25 cellular contexts compared by ENCODE assay signal in genomic region chr12:19179986-19180385, GRCh38. TPM values are rescaled to one million over a fixed set of nuclear protein-coding genes. Genes with fewer than 3 reads are reported as not detected.
DNase-seq lines count a peak whose midpoint lies in the region; ATAC-seq, FAIRE-seq and TF ChIP-seq lines count a peak whose summit lies in the region.
"Had no signal": no experiment of that assay in that cellular context is flagged by ENCODE, and none has a peak within 500 bp of the region (broad histone marks: within the 10 kb centered on the region; RNA-seq: fewer than 3 reads in every experiment).

No MANE protein-coding gene starts in this region.

- no peaks in the 10 kb centered on the region for H3K9me2 ChIP-seq in neural cell (ENCODE audit: insufficient read depth, low read length)

- DNase-seq in D721Med (ENCODE audit: insufficient read length, low spot score) (no peak), HAP-1 (ENCODE audit: low spot score in 2 of 2) (peak; percentile 40 to 96), glutamatergic neuron (no peak), psoas muscle (no peak), SJCRH30 (no peak), GM19240 (ENCODE audit: insufficient read length, low spot score) (no peak)
- DNase-seq in naive thymus-derived CD4-positive, alpha-beta T cell: no peak
- DNase-seq: ACHN; Caco-2; CD4-positive, alpha-beta memory T cell; DMS153; GOT3; KG1; NCI-H1092 treated with DMSO at 0.1 percent for 48 hours; NCI-H1436 treated with DMSO at 0.1 percent for 48 hours; NCI-H2029; NCI-H226; NCI-H510A treated with DMSO at 0.1 percent for 48 hours; NCI-H748 treated with DMSO at 0.1 percent for 48 hours had no signal

- peaks cover 29% of the 10 kb centered on the region for H3K79me2 ChIP-seq in neural cell (replicated peaks; ENCODE audit: insufficient read depth, low read length)

- H2AFZ ChIP-seq in neural cell (ENCODE audit: low read depth, low read length): no peak overlapping the region

- POLR2A ChIA-PET in naive thymus-derived CD4-positive, alpha-beta T cell (lab: Charles Lee): no interaction called here

- peak; percentile 82 for FAIRE-seq in D721Med (lab: Jason Lieb, UNC)
- FAIRE-seq: G401.6, GM12892, HTR-8/SVneo, RCC 7860 had no signal

- no peaks in the 10 kb centered on the region for H3K36me3 Mint-ChIP-seq in glutamatergic neuron (ENCODE audit: unreplicated experiment)
- no peaks in the 10 kb centered on the region for H3K36me3 Mint-ChIP-seq in naive thymus-derived CD4-positive, alpha-beta T cell
- H3K36me3 Mint-ChIP-seq: CD4-positive, alpha-beta memory T cell had no signal

- H3K4me1 ChIP-seq in HAP-1: peaks cover 26% of the 10 kb centered on the region
- no peaks in the 10 kb centered on the region for H3K4me1 ChIP-seq in psoas muscle
- H3K4me1 ChIP-seq in naive thymus-derived CD4-positive, alpha-beta T cell (ENCODE audit: control insufficient read depth in 2 of 2, insufficient read depth in 2 of 2, low read length in 2 of 2): no peaks in the 10 kb centered on the region
- H3K4me1 ChIP-seq in SJCRH30: peaks cover 5% of the 10 kb centered on the region; the same call in 1 of the 2 replicates
- H3K4me1 ChIP-seq: Caco-2 had no signal

- WGBS in psoas muscle, 3 donors: 93 to 96% (median 93%) methylated on average over 4 of the region's 4 CpGs

- H3K9me3 ChIP-seq in HAP-1 (no peaks in the 10 kb centered on the region), neural cell (ENCODE audit: low read length) (no peaks in the 10 kb centered on the region), psoas muscle (no peaks in the 10 kb centered on the region), SJCRH30 (replicated peaks) (no peaks in the 10 kb centered on the region)
- no peaks in the 10 kb centered on the region for H3K9me3 ChIP-seq in naive thymus-derived CD4-positive, alpha-beta T cell (ENCODE audit: control insufficient read depth in 2 of 3, low read length in 3 of 3)
- H3K9me3 ChIP-seq: BLaER1, Caco-2 had no signal

- H3K27me3 Mint-ChIP-seq in glutamatergic neuron (ENCODE audit: unreplicated experiment): peaks cover 7% of the 10 kb centered on the region
- H3K27me3 Mint-ChIP-seq in naive thymus-derived CD4-positive, alpha-beta T cell: peaks cover 0 to 7% (median 0%) of the 10 kb centered on the region in 5 donors
- H3K27me3 Mint-ChIP-seq: CD4-positive, alpha-beta memory T cell had no signal

- peaks cover 37% of the 10 kb centered on the region for H3K4me1 Mint-ChIP-seq in glutamatergic neuron (ENCODE audit: low read depth, unreplicated experiment)
- no peaks in the 10 kb centered on the region for H3K4me1 Mint-ChIP-seq in naive thymus-derived CD4-positive, alpha-beta T cell
- H3K4me1 Mint-ChIP-seq: CD4-positive, alpha-beta memory T cell had no signal

- no peak for TF ChIP-seq RAD21 in neural cell (conservative IDR thresholded peaks at IDR 0.05)

- in situ Hi-C loops in HAP-1 (cut with MboI; ENCODE audit: low sequenced_read_pairs): loop anchor here (25.0 kb wide), 1 partner anchor 743 kb away; no protein-coding TSS in a partner anchor

- CTCF ChIA-PET in naive thymus-derived CD4-positive, alpha-beta T cell (lab: Charles Lee): no interaction called here

- H3K36me3 ChIP-seq in HAP-1 (replicated peaks) (no peaks in the 10 kb centered on the region), neural cell (ENCODE audit: insufficient read depth, low read length) (no peaks in the 10 kb centered on the region), psoas muscle (ENCODE audit: insufficient read depth in 1 of 2, low read depth in 1 of 2) (no peaks in the 10 kb centered on the region), SJCRH30 (no peaks in the 10 kb centered on the region)
- no peaks in the 10 kb centered on the region for H3K36me3 ChIP-seq in naive thymus-derived CD4-positive, alpha-beta T cell (ENCODE audit: control insufficient read depth in 2 of 3, insufficient read depth in 3 of 3, low read length in 3 of 3)
- H3K36me3 ChIP-seq: BLaER1 had no signal

- no peak overlapping the region for H3K4me2 ChIP-seq in neural cell (ENCODE audit: low read length)
- H3K4me2 ChIP-seq: BLaER1 had no signal

- TF ChIP-seq CTCF in D721Med (IDR thresholded peaks at IDR 0.05; ENCODE audit: insufficient read depth, missing control alignments) (no peak), glutamatergic neuron (IDR thresholded peaks at IDR 0.05; ENCODE audit: partially characterized antibody, unreplicated experiment) (no peak), neural cell (IDR thresholded peaks at IDR 0.05; ENCODE audit: poor library complexity, severe bottlenecking) (no peak), psoas muscle (IDR thresholded peaks at IDR 0.05) (no peak)

- no peak overlapping the region for H3K9ac ChIP-seq in neural cell (ENCODE audit: low read length)
- H3K9ac ChIP-seq: BLaER1 had no signal

- H3K4me3 ChIP-seq in HAP-1: no peak overlapping the region
- peak overlapping the region; percentile 17 for H3K4me3 ChIP-seq in neural cell (ENCODE audit: low read length)
- H3K4me3 ChIP-seq in psoas muscle: no peak overlapping the region
- no peak overlapping the region for H3K4me3 ChIP-seq in naive thymus-derived CD4-positive, alpha-beta T cell (ENCODE audit: low read length)
- H3K4me3 ChIP-seq in SJCRH30: no peak overlapping the region
- H3K4me3 ChIP-seq: BLaER1 had no signal

- intact Hi-C loops in psoas muscle (cut with DNase I): loop anchor here (10.0 kb wide), 2 partner anchors 315 to 925 kb away; no protein-coding TSS in a partner anchor
- intact Hi-C loops in naive thymus-derived CD4-positive, alpha-beta T cell (cut with micrococcal nuclease): no loop called here

- H3K27me3 ChIP-seq in HAP-1 (ENCODE audit: low read depth): no peaks in the 10 kb centered on the region
- H3K27me3 ChIP-seq in neural cell (ENCODE audit: insufficient read depth, low read depth, low read length): no peaks in the 10 kb centered on the region
- H3K27me3 ChIP-seq in psoas muscle (ENCODE audit: insufficient read depth in 3 of 3, low read length in 2 of 3): no peaks in the 10 kb centered on the region
- no peaks in the 10 kb centered on the region for H3K27me3 ChIP-seq in naive thymus-derived CD4-positive, alpha-beta T cell (ENCODE audit: control insufficient read depth in 2 of 2, insufficient read depth in 2 of 2, low read length in 2 of 2)
- no peaks in the 10 kb centered on the region for H3K27me3 ChIP-seq in SJCRH30
- H3K27me3 ChIP-seq: BLaER1 had no signal

- TF ChIP-seq EP300 in neural cell (conservative IDR thresholded peaks at IDR 0.05; ENCODE audit: poor library complexity, severe bottlenecking): no peak

- no peaks in the 10 kb centered on the region for H3F3A ChIP-seq in neural cell (ENCODE audit: insufficient read depth, low read length, poor library complexity, severe bottlenecking)

- ATAC-seq in psoas muscle: no peak
- ATAC-seq in naive thymus-derived CD4-positive, alpha-beta T cell: no peak

- peak overlapping the region; percentile 38 for H3K27ac Mint-ChIP-seq in glutamatergic neuron (ENCODE audit: unreplicated experiment)
- H3K27ac Mint-ChIP-seq in naive thymus-derived CD4-positive, alpha-beta T cell: no peak overlapping the region
- H3K27ac Mint-ChIP-seq: CD4-positive, alpha-beta memory T cell had no signal

- no peak overlapping the region for H3K4me3 Mint-ChIP-seq in glutamatergic neuron (ENCODE audit: unreplicated experiment)
- H3K4me3 Mint-ChIP-seq in naive thymus-derived CD4-positive, alpha-beta T cell: no peak overlapping the region
- H3K4me3 Mint-ChIP-seq: CD4-positive, alpha-beta memory T cell had no signal

- peaks cover 5% of the 10 kb centered on the region for H3K9me3 Mint-ChIP-seq in glutamatergic neuron (ENCODE audit: unreplicated experiment)
- H3K9me3 Mint-ChIP-seq in naive thymus-derived CD4-positive, alpha-beta T cell: no peaks in the 10 kb centered on the region
- H3K9me3 Mint-ChIP-seq: CD4-positive, alpha-beta memory T cell had no signal

- H4K20me1 ChIP-seq in neural cell (ENCODE audit: insufficient read depth): no peaks in the 10 kb centered on the region
- H4K20me1 ChIP-seq: BLaER1 had no signal

- peak overlapping the region; percentile 9 for H3K27ac ChIP-seq in neural cell (ENCODE audit: low read length)
- H3K27ac ChIP-seq in psoas muscle: no peak overlapping the region
- no peak overlapping the region for H3K27ac ChIP-seq in naive thymus-derived CD4-positive, alpha-beta T cell (ENCODE audit: low read depth, low read length)
- no peak overlapping the region for H3K27ac ChIP-seq in SJCRH30
- H3K27ac ChIP-seq: BLaER1 had no signal

TF ChIP-seq in neural cell, 6 proteins besides CTCF, POLR2A, EP300 and RAD21 (continues in another document):
- TF ChIP-seq TAF1 (IDR thresholded peaks at IDR 0.05; ENCODE audit: low read depth) (no peak), MXI1 (conservative IDR thresholded peaks at IDR 0.05; ENCODE audit: poor library complexity, severe bottlenecking) (no peak), REST (IDR thresholded peaks at IDR 0.05; ENCODE audit: borderline replicate concordance) (no peak), POLR2AphosphoS5 (IDR thresholded peaks at IDR 0.05) (no peak)

RNA-seq across cellular contexts. Expression of gene PLEKHA5, which starts 50.5 kb away (rescaled TPM):
- 314 TPM for total RNA-seq in glutamatergic neuron (ENCODE audit: unreplicated experiment)
- 109 and 130 TPM in 2 replicates for polyA plus RNA-seq in neural cell
- polyA minus RNA-seq in neural cell: 153 and 180 TPM in 2 replicates
- total RNA-seq in psoas muscle: 1 to 10 TPM in 3 of 4 donors, under 1 TPM in 1; 0.78 to 3.3 (median 1.2) TPM
- polyA plus RNA-seq in psoas muscle: under 1 TPM; 0.52 to 0.80 (median 0.73) TPM
- 1 to 10 TPM in 4 of 5 experiments, under 1 TPM in 1; 0.82 to 5.3 (median 1.3) TPM for total RNA-seq in naive thymus-derived CD4-positive, alpha-beta T cell
- polyA plus RNA-seq in naive thymus-derived CD4-positive, alpha-beta T cell: under 1 TPM; 0.32 to 0.43 TPM
- 16.4 and 19.3 TPM in 2 replicates for total RNA-seq in SJCRH30 (2014; rRNA removed; shearing (Covaris generic))

Comparison
In these comparisons a context has a peak if more than half of its experiments do, and no peak if none do; other contexts are left out.
1. DNase-seq: peak in HAP-1 (2 of 2); none in D721Med (single experiment), glutamatergic neuron (single experiment), psoas muscle (0 of 2), naive thymus-derived CD4-positive, alpha-beta T cell (0 of 9), SJCRH30 (0 of 2) and GM19240 (single experiment).
2. RNA of gene PLEKHA5, which starts 50.5 kb away (total RNA-seq): 314 TPM in glutamatergic neuron (single experiment); 16.4 to 19.3 TPM in SJCRH30, 0.78 to 3.3 TPM in psoas muscle and 0.82 to 5.3 TPM in naive thymus-derived CD4-positive, alpha-beta T cell; every median in the first group is over 10 times any median in the second.
3. intact Hi-C loops: an anchor here in psoas muscle (10.0 kb wide); none called in naive thymus-derived CD4-positive, alpha-beta T cell.